In the genomic region with DNA sequence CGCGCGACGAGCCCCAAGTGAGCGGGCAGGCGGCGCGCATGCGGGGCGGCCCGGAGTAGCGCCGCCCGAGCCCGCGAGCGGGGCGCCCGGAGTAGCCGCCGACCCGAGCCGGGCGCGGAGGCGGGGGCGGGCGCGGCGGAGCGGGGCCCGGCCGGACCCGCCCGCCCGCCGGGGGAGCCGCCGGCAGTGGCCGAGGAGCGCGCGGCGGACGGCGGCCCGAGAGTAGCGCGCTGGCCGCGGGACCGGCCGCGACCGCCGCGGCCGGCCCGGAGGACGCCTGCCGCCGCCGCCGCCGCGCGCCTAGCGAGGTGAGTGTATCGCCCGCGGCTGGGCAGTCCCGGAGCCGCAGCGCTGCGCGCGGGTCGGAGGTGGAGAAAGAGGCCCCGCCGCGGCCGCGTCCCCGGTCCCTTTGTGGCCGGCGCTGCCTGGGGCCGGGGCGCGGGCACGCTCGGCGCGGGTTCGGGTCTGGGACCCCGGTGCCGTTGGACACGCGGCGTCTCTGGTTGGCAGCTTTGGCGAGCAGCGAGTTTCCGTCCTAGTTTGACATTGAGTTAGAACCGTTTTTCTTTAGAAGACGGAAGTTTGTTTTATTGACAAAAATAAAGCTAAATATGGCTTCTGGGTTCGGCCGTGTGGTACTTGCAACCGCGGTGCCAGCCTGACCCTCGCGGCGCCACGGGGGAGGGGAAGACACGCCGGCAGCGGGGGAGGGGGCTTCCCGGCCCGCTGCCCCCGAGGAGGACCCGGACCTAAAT, we compare ENCODE assay signal across 8 cellular contexts. TPM values are rescaled to one million over a fixed set of nuclear protein-coding genes. Genes with fewer than 3 reads are reported as not detected.
DNase-seq lines count a peak whose midpoint lies in the region; ATAC-seq, FAIRE-seq and TF ChIP-seq lines count a peak whose summit lies in the region.

TSS of gene GALNT1 (plus strand) at position 186 of the 755 bp plus-strand sequence. CDS start 72,923 bp downstream, outside the sequence.

- H3K9me3 ChIP-seq in pancreas, result no peaks in the 10 kb centered on the region

- peak within 1 kb of the TSS; percentile 58 to 82 (median 74) for H3K4me3 ChIP-seq in pancreas

- ATAC-seq in Right ventricle myocardium superior (ENCODE audit: poor library complexity), result peak; percentile 56
- ATAC-seq in pancreas, result peak; percentile 70 to 75 (median 72)
- ATAC-seq in HG03457 (IDR thresholded peaks at IDR 0.05; ENCODE audit: unreplicated experiment), result no peak

- intact Hi-C loops in Right ventricle myocardium superior (cut with DNase I) (loop anchor here (5.0 kb wide), 2 partner anchors 84 to 174 kb away; partner anchors contain the start of gene INO80C), pancreas (cut with DNase I) (no loop called here)

- peak; percentile 54 for DNase-seq in NCI-H748 (lab: John Stamatoyannopoulos, UW; ENCODE audit: unreplicated experiment)
- DNase-seq in NCI-H748 treated with DMSO at 0.1 percent for 48 hours (lab: John Stamatoyannopoulos, UW), result no peak
- DNase-seq in NCI-H460 (ENCODE audit: extremely low read depth, low read depth), result no peak
- peak; percentile 63 for DNase-seq in Right ventricle myocardium superior
- DNase-seq in pancreas, result peak; percentile 9 to 71 (median 32)
- DNase-seq in NCI-H187 (lab: John Stamatoyannopoulos, UW), result no peak

- no peaks in the 10 kb centered on the region for H3K9me3 Mint-ChIP-seq in activated naive CD4-positive, alpha-beta T cell treated with anti-CD3 and anti-CD28 coated beads, Interleukin-2, amount 50 U/mL, for 24 hours

- no peaks in the 10 kb centered on the region for H3K27me3 ChIP-seq in pancreas

- peak within 1 kb of the TSS; percentile 79 to 93 (median 92) for H3K27ac ChIP-seq in pancreas

- peaks cover 1% of the 10 kb centered on the region for H3K27me3 Mint-ChIP-seq in activated naive CD4-positive, alpha-beta T cell treated with anti-CD3 and anti-CD28 coated beads, Interleukin-2, amount 50 U/mL, for 24 hours

- peak within 1 kb of the TSS; percentile 89 for H3K4me3 Mint-ChIP-seq in activated naive CD4-positive, alpha-beta T cell treated with anti-CD3 and anti-CD28 coated beads, Interleukin-2, amount 50 U/mL, for 24 hours

- no peaks in the 10 kb centered on the region for H3K36me3 ChIP-seq in pancreas

- TF ChIP-seq CTCF in pancreas (IDR thresholded peaks at IDR 0.05), result no peak

- 0 to 1% methylated on average over 41 to 101 of the region's 119 CpGs for WGBS in pancreas, 2 donors

- peaks cover 1% of the 10 kb centered on the region for H3K36me3 Mint-ChIP-seq in activated naive CD4-positive, alpha-beta T cell treated with anti-CD3 and anti-CD28 coated beads, Interleukin-2, amount 50 U/mL, for 24 hours

- H3K4me1 ChIP-seq in pancreas, result peaks cover 0 to 11% (median 9%) of the 10 kb centered on the region in 3 donors

- H3K27ac Mint-ChIP-seq in activated naive CD4-positive, alpha-beta T cell treated with anti-CD3 and anti-CD28 coated beads, Interleukin-2, amount 50 U/mL, for 24 hours, result peak within 1 kb of the TSS; percentile 91

- no peak for FAIRE-seq in pancreas (lab: Jason Lieb, UNC)

- H3K4me1 Mint-ChIP-seq in activated naive CD4-positive, alpha-beta T cell treated with anti-CD3 and anti-CD28 coated beads, Interleukin-2, amount 50 U/mL, for 24 hours, result peaks cover 46% of the 10 kb centered on the region

RNA-seq across cellular contexts. Expression of gene GALNT1, which starts in this region (rescaled TPM):
- total RNA-seq in NCI-H460 (2014; rRNA removed; shearing (Covaris generic)), result 55.8 and 63.8 TPM in 2 replicates
- polyA plus RNA-seq in NCI-H460 (2014; cell fraction: nucleus; rRNA removed), result 39.0 and 64.2 TPM in 2 replicates
- total RNA-seq in Right ventricle myocardium superior (48.0 TPM), pancreas (10 to 100 TPM; 22.6 to 59.6 (median 31.4) TPM)
- polyA plus RNA-seq in pancreas, result 10 to 100 TPM in 1 of 2 donors, 1 to 10 TPM in 1; 6.8 to 12.5 TPM

Comparison
In these comparisons a context has a peak if more than half of its experiments do, and no peak if none do; other contexts are left out.
1. DNase-seq: peak in NCI-H748 (single experiment), Right ventricle myocardium superior (single experiment) and pancreas (6 of 6); none in NCI-H748 treated with DMSO at 0.1 percent for 48 hours (single experiment), NCI-H460 (single experiment) and NCI-H187 (0 of 2).